Comparison of ENCODE assay signal across 1 cellular context in the genomic region with DNA sequence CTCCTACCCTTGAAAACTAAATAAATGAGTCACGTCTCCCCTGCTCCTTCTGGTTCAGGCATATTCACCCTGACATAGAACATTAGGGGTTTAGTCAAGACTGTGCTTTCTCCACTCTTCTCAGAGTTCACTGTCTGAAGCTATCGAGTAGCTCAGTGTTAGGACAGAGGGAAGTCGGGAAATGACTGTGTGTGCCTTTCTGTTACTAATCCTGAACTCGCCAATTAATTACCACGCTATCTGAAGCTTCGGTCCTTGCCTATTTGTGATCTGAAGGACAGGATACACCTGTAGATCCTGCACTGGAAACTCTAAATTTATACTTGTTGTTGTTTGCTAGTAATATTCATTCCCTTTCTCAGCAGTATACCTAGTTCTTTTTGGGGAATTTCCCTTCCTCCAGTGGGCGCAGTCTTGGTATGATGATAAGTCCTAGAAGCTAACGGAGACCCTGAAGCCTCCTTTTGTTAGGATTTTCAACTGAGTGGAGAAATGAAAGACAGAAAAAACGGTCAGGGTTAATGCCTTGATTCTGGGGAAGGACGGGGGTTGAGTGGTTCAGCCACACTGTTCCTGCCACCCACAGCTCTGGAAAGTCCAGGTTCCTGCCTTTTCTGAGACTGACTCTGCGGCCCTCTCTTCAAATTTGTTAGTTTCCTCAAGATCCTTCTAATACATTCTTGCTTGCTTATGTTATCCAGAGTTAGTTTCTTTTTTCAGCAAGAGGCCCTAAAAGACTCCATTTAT.
TF ChIP-seq lines count a peak whose summit lies in the region.

No MANE protein-coding gene starts in this region.

TF ChIP-seq in GM12878, 131 proteins besides CTCF, POLR2A, EP300 and RAD21 (continued from another document):
- TF ChIP-seq, protein P1, sequence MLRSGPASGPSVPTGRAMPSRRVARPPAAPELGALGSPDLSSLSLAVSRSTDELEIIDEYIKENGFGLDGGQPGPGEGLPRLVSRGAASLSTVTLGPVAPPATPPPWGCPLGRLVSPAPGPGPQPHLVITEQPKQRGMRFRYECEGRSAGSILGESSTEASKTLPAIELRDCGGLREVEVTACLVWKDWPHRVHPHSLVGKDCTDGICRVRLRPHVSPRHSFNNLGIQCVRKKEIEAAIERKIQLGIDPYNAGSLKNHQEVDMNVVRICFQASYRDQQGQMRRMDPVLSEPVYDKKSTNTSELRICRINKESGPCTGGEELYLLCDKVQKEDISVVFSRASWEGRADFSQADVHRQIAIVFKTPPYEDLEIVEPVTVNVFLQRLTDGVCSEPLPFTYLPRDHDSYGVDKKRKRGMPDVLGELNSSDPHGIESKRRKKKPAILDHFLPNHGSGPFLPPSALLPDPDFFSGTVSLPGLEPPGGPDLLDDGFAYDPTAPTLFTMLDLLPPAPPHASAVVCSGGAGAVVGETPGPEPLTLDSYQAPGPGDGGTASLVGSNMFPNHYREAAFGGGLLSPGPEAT (IDR thresholded peaks at IDR 0.05; ENCODE audit: low read depth), result peak; percentile 79
- TF ChIP-seq FOS (IDR thresholded peaks at IDR 0.05; ENCODE audit: borderline replicate concordance, extremely low read depth, insufficient read length) (no peak), NFIC (IDR thresholded peaks at IDR 0.05; ENCODE audit: low read depth, low read length) (no peak), SUPT20H (IDR thresholded peaks at IDR 0.05; ENCODE audit: borderline replicate concordance, control insufficient read depth, low read depth, low read length) (no peak), DPF2 (IDR thresholded peaks at IDR 0.05) (peak; percentile 62), POLR2AphosphoS2 (IDR thresholded peaks at IDR 0.05; ENCODE audit: low read depth, low read length) (no peak), ATF3 (IDR thresholded peaks at IDR 0.05; ENCODE audit: borderline replicate concordance, extremely low read depth, low read depth, low read length) (no peak), BCL11A (IDR thresholded peaks at IDR 0.05; ENCODE audit: low read depth, low read length) (0 out of 2 replicates have a peak, but pooled peaks have one; percentile 64), IKZF1 (conservative IDR thresholded peaks at IDR 0.05) (peak; percentile 80), ZNF687 (IDR thresholded peaks at IDR 0.05) (0 out of 2 replicates have a peak, but pooled peaks have one; percentile 17), TARDBP (IDR thresholded peaks at IDR 0.05; ENCODE audit: borderline replicate concordance) (no peak), SMARCA5 (IDR thresholded peaks at IDR 0.05) (no peak), MYB (IDR thresholded peaks at IDR 0.05; ENCODE audit: borderline replicate concordance, low read depth, low read length) (no peak), MEF2B (IDR thresholded peaks at IDR 0.05; ENCODE audit: partially characterized antibody, poor library complexity, severe bottlenecking) (peak; percentile 67), MTA2 (IDR thresholded peaks at IDR 0.05; ENCODE audit: low read depth) (peak; percentile 79), BACH1 (IDR thresholded peaks at IDR 0.05; ENCODE audit: borderline replicate concordance) (peak; percentile 44; the same call in 1 of the 2 replicates)
- TF ChIP-seq, protein P2, sequence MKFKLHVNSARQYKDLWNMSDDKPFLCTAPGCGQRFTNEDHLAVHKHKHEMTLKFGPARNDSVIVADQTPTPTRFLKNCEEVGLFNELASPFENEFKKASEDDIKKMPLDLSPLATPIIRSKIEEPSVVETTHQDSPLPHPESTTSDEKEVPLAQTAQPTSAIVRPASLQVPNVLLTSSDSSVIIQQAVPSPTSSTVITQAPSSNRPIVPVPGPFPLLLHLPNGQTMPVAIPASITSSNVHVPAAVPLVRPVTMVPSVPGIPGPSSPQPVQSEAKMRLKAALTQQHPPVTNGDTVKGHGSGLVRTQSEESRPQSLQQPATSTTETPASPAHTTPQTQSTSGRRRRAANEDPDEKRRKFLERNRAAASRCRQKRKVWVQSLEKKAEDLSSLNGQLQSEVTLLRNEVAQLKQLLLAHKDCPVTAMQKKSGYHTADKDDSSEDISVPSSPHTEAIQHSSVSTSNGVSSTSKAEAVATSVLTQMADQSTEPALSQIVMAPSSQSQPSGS (IDR thresholded peaks at IDR 0.05; ENCODE audit: low read length), result no peak
TF ChIP-seq in GM12878: peak in this region for 13.
